Comparison of ENCODE assay signal across 8 cellular contexts in genomic region chr4:158856852-158857251, GRCh38.
DNase-seq lines count a peak whose midpoint lies in the region; ATAC-seq and TF ChIP-seq lines count a peak whose summit lies in the region.

No MANE protein-coding gene starts in this region.

- WGBS in esophagus muscularis mucosa, result 81% methylated on average over 2 of the region's 2 CpGs

- no peak overlapping the region for H3K27ac Mint-ChIP-seq in neural crest cell (ENCODE audit: unreplicated experiment)

- no peaks in the 10 kb centered on the region for H3K9me3 Mint-ChIP-seq in neural crest cell

- intact Hi-C loops in esophagus muscularis mucosa (cut with DNase I), result loop anchor here (2.0 to 5.0 kb wide), 2 partner anchors 318 to 345 kb away; no protein-coding TSS in a partner anchor

- H3K9me3 ChIP-seq in RWPE2 (ENCODE audit: severe bottlenecking) (no peaks in the 10 kb centered on the region), esophagus muscularis mucosa (no peaks in the 10 kb centered on the region)

- no peak for TF ChIP-seq EP300 in esophagus muscularis mucosa (IDR thresholded peaks at IDR 0.05)

- H3K27me3 ChIP-seq in RWPE2 (ENCODE audit: insufficient read depth, poor library complexity, severe bottlenecking) (no peaks in the 10 kb centered on the region), esophagus muscularis mucosa (no peaks in the 10 kb centered on the region)

- peak; percentile 80 for TF ChIP-seq CTCF in RWPE2 (IDR thresholded peaks at IDR 0.05; ENCODE audit: poor library complexity, severe bottlenecking)
- peak; percentile 44 to 53 (median 51) for TF ChIP-seq CTCF in esophagus muscularis mucosa (IDR thresholded peaks at IDR 0.05)
- TF ChIP-seq CTCF in neural crest cell (conservative IDR thresholded peaks at IDR 0.05), result peak; percentile 77

- no peaks in the 10 kb centered on the region for H3K27me3 Mint-ChIP-seq in neural crest cell (ENCODE audit: low read depth)

- H3K36me3 Mint-ChIP-seq in neural crest cell (ENCODE audit: low read depth), result peaks cover 5% of the 10 kb centered on the region

- H3K4me1 ChIP-seq in RWPE2 (ENCODE audit: insufficient read depth, poor library complexity, severe bottlenecking), result peaks cover 6% of the 10 kb centered on the region
- H3K4me1 ChIP-seq in esophagus muscularis mucosa, result peaks cover 0 to 12% (median 7%) of the 10 kb centered on the region in 4 donors

- H3K4me3 ChIP-seq in RWPE2 (ENCODE audit: severe bottlenecking), result no peak overlapping the region
- H3K4me3 ChIP-seq in esophagus muscularis mucosa, result no peak overlapping the region

- H3K4me3 Mint-ChIP-seq in neural crest cell, result no peak overlapping the region

- ATAC-seq in GM21619 (IDR thresholded peaks at IDR 0.05; ENCODE audit: unreplicated experiment), result peak; percentile 59
- peak; percentile 82; the same call in 2 of the 3 replicates for ATAC-seq in RWPE2 (ENCODE audit: low read depth)

- no peak overlapping the region for H3K27ac ChIP-seq in RWPE2 (ENCODE audit: poor library complexity, severe bottlenecking)
- H3K27ac ChIP-seq in esophagus muscularis mucosa (replicated peaks in 1 of 4), result no peak overlapping the region

- DNase-seq in GM03348 (ENCODE audit: low spot score) (peak; percentile 47), KBM-7 (peak; percentile 38), RWPE2 (ENCODE audit: low spot score) (no peak), esophagus muscularis mucosa (ENCODE audit: extremely low spot score) (no peak), neural crest cell (ENCODE audit: low read depth, low spot score) (no peak), mesenteric fat pad (ENCODE audit: low spot score) (no peak), NCI-H1048 (lab: John Stamatoyannopoulos, UW) (no peak)

- H3K4me1 Mint-ChIP-seq in neural crest cell, result peaks cover 7% of the 10 kb centered on the region

- H3K36me3 ChIP-seq in RWPE2 (ENCODE audit: low read depth) (peaks cover 6% of the 10 kb centered on the region; the same call in 1 of the 2 replicates), esophagus muscularis mucosa (peaks cover 25 to 64% (median 42%) of the 10 kb centered on the region in 4 donors)

- in situ Hi-C loops in KBM-7 (cut with MboI; ENCODE audit: low pct_unique_long_range_greater_than_20kb, low sequenced_read_pairs), result loop anchor here (25.0 kb wide), 2 partner anchors 305 to 580 kb away; no protein-coding TSS in a partner anchor

- no peak for TF ChIP-seq POLR2A in esophagus muscularis mucosa (IDR thresholded peaks at IDR 0.05; ENCODE audit: low read depth)

Comparison
In these comparisons a context has a peak if more than half of its experiments do, and no peak if none do; other contexts are left out.
1. DNase-seq: peak in GM03348 (single experiment) and KBM-7 (single experiment); none in RWPE2 (single experiment), esophagus muscularis mucosa (single experiment), neural crest cell (single experiment), mesenteric fat pad (single experiment) and NCI-H1048 (single experiment).
2. Peak in every context shown above with its lines, with median percentiles within 50 percentile points of each other: CTCF ChIP-seq.